ENCODE assay signal across 12 cellular contexts in the genomic region with DNA sequence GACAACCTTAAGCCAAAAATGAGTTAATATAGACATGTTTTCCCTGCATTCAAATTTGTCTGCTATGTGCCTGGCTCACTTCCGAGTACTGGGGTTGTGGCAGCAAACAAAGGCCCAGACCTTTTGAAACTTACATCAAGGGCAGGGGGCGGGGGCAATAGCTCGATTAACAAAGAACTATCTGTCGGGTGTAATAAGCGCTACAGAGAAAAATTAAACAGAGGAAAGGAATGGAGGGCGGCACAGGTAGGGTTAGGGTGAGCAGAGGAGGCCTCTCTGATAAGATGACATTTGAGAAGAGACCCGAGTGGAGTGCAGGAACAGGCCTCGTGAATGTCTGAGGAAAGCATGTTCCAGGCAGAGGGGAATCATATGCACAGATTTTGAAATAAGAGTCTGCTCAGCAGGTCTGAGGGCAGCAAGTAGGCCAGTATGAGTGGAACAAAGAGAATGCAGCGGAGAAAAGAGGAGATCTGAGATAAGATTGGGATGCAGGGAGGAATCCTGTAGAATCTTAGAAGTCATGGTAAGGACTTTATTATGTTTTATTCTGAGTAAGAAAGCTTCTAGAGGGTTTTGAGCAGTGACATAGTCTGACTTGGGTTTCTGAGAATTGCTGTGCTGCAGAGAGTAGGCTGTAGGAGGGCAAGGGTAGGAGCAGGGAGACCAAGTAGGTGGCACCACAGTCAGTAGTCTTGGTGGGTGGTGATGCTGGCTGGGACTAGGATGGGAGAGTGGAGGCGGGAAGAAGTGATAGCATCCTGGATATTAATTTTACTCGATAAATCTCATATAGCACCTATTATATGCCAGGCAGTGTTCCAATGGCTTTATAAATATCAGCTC. TPM values are rescaled to one million over a fixed set of nuclear protein-coding genes. Genes with fewer than 3 reads are reported as not detected.
DNase-seq lines count a peak whose midpoint lies in the region; ATAC-seq, FAIRE-seq and TF ChIP-seq lines count a peak whose summit lies in the region.
"Had no signal": no experiment of that assay in that cellular context is flagged by ENCODE, and none has a peak within 500 bp of the region (broad histone marks: within the 10 kb centered on the region; RNA-seq: fewer than 3 reads in every experiment).

No MANE protein-coding gene starts in this region.

- peak overlapping the region; percentile 66 for H3K4me2 ChIP-seq in HepG2 (ENCODE audit: low read depth, low read length)

- no peaks in the 10 kb centered on the region for H4K20me1 ChIP-seq in HepG2 (ENCODE audit: insufficient read depth, low read length)

- H3K27me3 Mint-ChIP-seq in activated naive CD4-positive, alpha-beta T cell treated with anti-CD3 and anti-CD28 coated beads, Interleukin-2, amount 10 ng/mL, durations not matched to agents 7 days and 5 days: no peaks in the 10 kb centered on the region

- no TSS peak for BruUV-seq in HepG2 (replicated peaks; lab: Mats Ljungman, UMichigan)

- no peaks in the 10 kb centered on the region for H3K79me2 ChIP-seq in HepG2 (ENCODE audit: insufficient read depth, low read length)

- H3K4me3 ChIP-seq in HepG2 (replicated peaks in 1 of 3; ENCODE audit: insufficient read depth in 1 of 3, low read depth in 2 of 3, low read length in 3 of 3): peak overlapping the region in 2 of 3 experiments; percentile 1 to 13; a peak in 1 of 6 replicates
- H3K4me3 ChIP-seq in vagina: no peak overlapping the region
- H3K4me3 ChIP-seq: upper lobe of left lung had no signal

- DNase-seq in stimulated activated naive CD4-positive, alpha-beta T cell (lab: John Stamatoyannopoulos, UW): peak; percentile 36 to 59 (median 46)
- no peak for DNase-seq in stimulated activated naive CD4-positive, alpha-beta T cell treated with Interleukin-2 at 50 U/mL for 16 hours (lab: John Stamatoyannopoulos, UW)
- DNase-seq in activated naive CD4-positive, alpha-beta T cell treated with anti-CD3 and anti-CD28 coated beads, Interleukin-2, amount 10 ng/mL, durations not matched to agents 7 days and 5 days: peak; percentile 39
- DNase-seq in HepG2 (ENCODE audit: low spot score) (peak; percentile 90), vagina (ENCODE audit: extremely low spot score in 2 of 2) (no peak), NCI-H2171 (lab: John Stamatoyannopoulos, UW) (no peak), NCI-H446 (lab: John Stamatoyannopoulos, UW) (no peak)
- DNase-seq: amygdala; NK-92 treated with Interleukin-12 subunit alpha and Interleukin-12 subunit beta, amount 100 ng/mL, for 24 hours; upper lobe of left lung had no signal

- H3K4me1 Mint-ChIP-seq in activated naive CD4-positive, alpha-beta T cell treated with anti-CD3 and anti-CD28 coated beads, Interleukin-2, amount 10 ng/mL, durations not matched to agents 7 days and 5 days: peaks cover 8% of the 10 kb centered on the region

- H3K27me3 ChIP-seq in HepG2 (ENCODE audit: control insufficient read depth in 1 of 2, insufficient read depth in 2 of 2, low read length in 2 of 2) (no peaks in the 10 kb centered on the region), vagina (no peaks in the 10 kb centered on the region)
- H3K27me3 ChIP-seq: upper lobe of left lung had no signal

- WGBS in HepG2 (ENCODE audit: low lambda C conversion rate): 22% methylated on average over 11 of the region's 11 CpGs

- H3K4me1 ChIP-seq in HepG2 (ENCODE audit: insufficient read depth, low read length) (peaks cover 58% of the 10 kb centered on the region), vagina (no peaks in the 10 kb centered on the region)
- H3K4me1 ChIP-seq: upper lobe of left lung had no signal

- H3K27ac Mint-ChIP-seq in activated naive CD4-positive, alpha-beta T cell treated with anti-CD3 and anti-CD28 coated beads, Interleukin-2, amount 10 ng/mL, durations not matched to agents 7 days and 5 days: peak overlapping the region; percentile 42
- H3K27ac Mint-ChIP-seq: T-helper 1 cell treated with Interleukin-12 subunit alpha and Interleukin-12 subunit beta and Interleukin-4 antibody, amounts not matched to agents 30 μg/mL and 1 μg/mL, for 36 hours had no signal

- FAIRE-seq in HepG2 (lab: Jason Lieb, UNC): peak; percentile 67

- ATAC-seq in HepG2 (peak; percentile 97), GM18505 (IDR thresholded peaks at IDR 0.05; ENCODE audit: unreplicated experiment) (no peak)

- H3K9me3 ChIP-seq in HepG2 (ENCODE audit: low read length): no peaks in the 10 kb centered on the region
- no peaks in the 10 kb centered on the region for H3K9me3 ChIP-seq in vagina
- H3K9me3 ChIP-seq: upper lobe of left lung had no signal

- POLR2A ChIA-PET in HepG2 (lab: Yijun Ruan, JAX): no interaction called here

- TF ChIP-seq EP300 in HepG2 (IDR thresholded peaks at IDR 0.05; ENCODE audit: low read depth in 2 of 2, low read length in 2 of 2): peak in 1 of 2 experiments; percentile 45; a peak in 1 of 4 replicates
- peak; percentile 55; the same call in 1 of the 2 replicates for TF ChIP-seq EP300 in HepG2 (CRISPR knock-in tag; IDR thresholded peaks at IDR 0.05; ENCODE audit: borderline replicate concordance)

- CTCF ChIA-PET in activated naive CD4-positive, alpha-beta T cell treated with anti-CD3 and anti-CD28 coated beads, Interleukin-2, amount 10 ng/mL, durations not matched to agents 7 days and 5 days (lab: Charles Lee): no interaction called here
- CTCF ChIA-PET in HepG2 (lab: Yijun Ruan, JAX; ENCODE audit: low intra/inter-chr PET ratio, low total read pairs): no interaction called here

- peak in 1 of 2 experiments; percentile 23; a peak in 1 of 4 replicates for TF ChIP-seq POLR2A in HepG2 (IDR thresholded peaks at IDR 0.05; ENCODE audit: insufficient read depth in 1 of 2, low read depth in 2 of 2, low read length in 2 of 2)
- no peak for TF ChIP-seq POLR2A in vagina (IDR thresholded peaks at IDR 0.05)
- TF ChIP-seq POLR2A in GM18505 (IDR thresholded peaks at IDR 0.05; ENCODE audit: borderline replicate concordance, extremely low read depth, insufficient read depth, insufficient read length): no peak

- intact Hi-C loops in HepG2 (cut with micrococcal nuclease; ENCODE audit: unreplicated experiment): loop anchor here (5.0 kb wide), 1 partner anchor 36 kb away; no protein-coding TSS in a partner anchor
- intact Hi-C loops in vagina (cut with DNase I): no loop called here

- TF ChIP-seq RAD21 in HepG2 (CRISPR knock-in tag; IDR thresholded peaks at IDR 0.05): no peak

- peaks cover 2% of the 10 kb centered on the region for H3K9me3 Mint-ChIP-seq in activated naive CD4-positive, alpha-beta T cell treated with anti-CD3 and anti-CD28 coated beads, Interleukin-2, amount 10 ng/mL, durations not matched to agents 7 days and 5 days

- H3K27ac ChIP-seq in HepG2 (ENCODE audit: extremely low read length, insufficient read depth, low read length): peak overlapping the region; percentile 48
- H3K27ac ChIP-seq in vagina: peak overlapping the region; percentile 1
- H3K27ac ChIP-seq: upper lobe of left lung had no signal

- H3K36me3 Mint-ChIP-seq in activated naive CD4-positive, alpha-beta T cell treated with anti-CD3 and anti-CD28 coated beads, Interleukin-2, amount 10 ng/mL, durations not matched to agents 7 days and 5 days: peaks cover 15% of the 10 kb centered on the region

- peak overlapping the region; percentile 1; the same call in 1 of the 2 replicates for H3K9ac ChIP-seq in HepG2 (ENCODE audit: insufficient read depth, low read depth, low read length)

- no peak overlapping the region for H2AFZ ChIP-seq in HepG2 (ENCODE audit: low read length)

- H3K36me3 ChIP-seq in HepG2 (replicated peaks in 1 of 2; ENCODE audit: control insufficient read depth in 1 of 2, insufficient read depth in 2 of 2, low read length in 2 of 2): no peaks in the 10 kb centered on the region
- no peaks in the 10 kb centered on the region for H3K36me3 ChIP-seq in vagina
- H3K36me3 ChIP-seq: upper lobe of left lung had no signal

- no peak overlapping the region for H3K4me3 Mint-ChIP-seq in activated naive CD4-positive, alpha-beta T cell treated with anti-CD3 and anti-CD28 coated beads, Interleukin-2, amount 10 ng/mL, durations not matched to agents 7 days and 5 days
- H3K4me3 Mint-ChIP-seq: T-helper 1 cell treated with Interleukin-12 subunit alpha and Interleukin-12 subunit beta and Interleukin-4 antibody, amounts not matched to agents 30 μg/mL and 1 μg/mL, for 36 hours had no signal

- TF ChIP-seq CTCF in HepG2 (CRISPR knock-in tag; IDR thresholded peaks at IDR 0.05) (no peak), vagina (IDR thresholded peaks at IDR 0.05) (no peak)

- in situ Hi-C loops in HepG2 (cut with HindIII; ENCODE audit: extremely low pct_ligation_motif_present, low pct_unique_long_range_greater_than_20kb): no loop called here

TF ChIP-seq in HepG2, 621 proteins besides CTCF, POLR2A, EP300 and RAD21 (continues in another document):
- TF ChIP-seq NR2F6 (IDR thresholded peaks at IDR 0.05): peak; percentile 51
- peak; percentile 34; the same call in 1 of the 2 replicates for TF ChIP-seq NR2F6 (CRISPR knock-in tag; IDR thresholded peaks at IDR 0.05)
- peak; percentile 60 for TF ChIP-seq ELF1 (CRISPR knock-in tag; IDR thresholded peaks at IDR 0.05)
- TF ChIP-seq LCORL (IDR thresholded peaks at IDR 0.05): no peak
- TF ChIP-seq LCORL (CRISPR knock-in tag; IDR thresholded peaks at IDR 0.05): 0 out of 2 replicates have a peak, but pooled peaks have one; percentile 46

RNA-seq across cellular contexts. Expression of a gene that starts 52.6 kb away (rescaled TPM):
- total RNA-seq in HepG2 (2016; rRNA removed; fragmentation: Illumina TruSeq; extraction: Trizol) (7.8 and 9.7 TPM in 2 replicates), vagina (71.2 TPM)
- 2.0 and 2.4 TPM in 2 replicates for total RNA-seq in HepG2 (2016; cell fraction: cytosol; rRNA removed; fragmentation: Illumina TruSeq; extraction: Trizol; ENCODE audit: low read depth)
- total RNA-seq in HepG2 (2016; cell fraction: insoluble cytoplasmic fraction; rRNA removed; fragmentation: Illumina TruSeq; extraction: Trizol): 5.5 and 8.1 TPM in 2 replicates
- 4.5 and 5.8 TPM in 2 replicates for total RNA-seq in HepG2 (2016; cell fraction: membrane; rRNA removed; fragmentation: Illumina TruSeq; extraction: Trizol)
- 11.3 TPM in 2 replicates for total RNA-seq in HepG2 (2016; cell fraction: nucleus; rRNA removed; fragmentation: Illumina TruSeq; extraction: Trizol)
- 3.6 and 5.4 TPM in 2 replicates for polyA plus RNA-seq in HepG2 (2011; rRNA removed)
- polyA plus RNA-seq in HepG2 (2011; cell fraction: cytosol; rRNA removed): 2.9 and 4.3 TPM in 2 replicates
- polyA plus RNA-seq in HepG2 (2011; cell fraction: nucleus; rRNA removed): 11.5 and 12.3 TPM in 2 replicates
- 0.90 and 2.5 TPM in 2 replicates for polyA plus RNA-seq in HepG2 (2012)
- 1.7 and 1.9 TPM in 2 replicates for polyA plus RNA-seq in HepG2 (2016; cell fraction: cytosol; fragmentation: Illumina TruSeq; extraction: Trizol; ENCODE audit: low read depth)
- 7.0 and 7.5 TPM in 2 replicates for polyA plus RNA-seq in HepG2 (2016; cell fraction: insoluble cytoplasmic fraction; fragmentation: Illumina TruSeq; extraction: Trizol; ENCODE audit: low read depth)
- 4.2 and 5.0 TPM in 2 replicates for polyA plus RNA-seq in HepG2 (2016; cell fraction: membrane; fragmentation: Illumina TruSeq; extraction: Trizol; ENCODE audit: low read depth)
- polyA plus RNA-seq in HepG2 (2016; cell fraction: nucleus; fragmentation: Illumina TruSeq; extraction: Trizol; ENCODE audit: insufficient read depth, low read depth): 16.4 and 16.8 TPM in 2 replicates
- 3.1 and 11.3 TPM in 2 replicates for polyA minus RNA-seq in HepG2 (2011; rRNA and poly(A)+ RNA removed; ENCODE audit: low replicate concordance)
- 2.3 and 2.5 TPM in 2 replicates for polyA minus RNA-seq in HepG2 (2011; cell fraction: cytosol; rRNA and poly(A)+ RNA removed)
- 3.5 and 3.7 TPM in 2 replicates for polyA minus RNA-seq in HepG2 (2011; cell fraction: nucleus; rRNA and poly(A)+ RNA removed)

Comparison
In these comparisons a context has a peak if more than half of its experiments do, and no peak if none do; other contexts are left out.
1. DNase-seq: peak in stimulated activated naive CD4-positive, alpha-beta T cell (6 of 6), activated naive CD4-positive, alpha-beta T cell treated with anti-CD3 and anti-CD28 coated beads, Interleukin-2, amount 10 ng/mL, durations not matched to agents 7 days and 5 days (single experiment) and HepG2 (single experiment); none in stimulated activated naive CD4-positive, alpha-beta T cell treated with Interleukin-2 at 50 U/mL for 16 hours (single experiment), vagina (0 of 2), NCI-H2171 (single experiment) and NCI-H446 (0 of 2).
2. H3K4me3 ChIP-seq: peak in HepG2 (2 of 3); none in vagina (0 of 2).